In genomic region chr7:29119538-29119937, GRCh38 we compare ENCODE assay signal across 30 cellular contexts.
"Had no signal": no experiment of that assay in that cellular context is flagged by ENCODE, and none has a peak within 500 bp of the region (broad histone marks: within the 10 kb centered on the region; RNA-seq: fewer than 3 reads in every experiment).

No MANE protein-coding gene starts in this region.

- H3K27ac Mint-ChIP-seq: naive thymus-derived CD8-positive, alpha-beta T cell; natural killer cell treated with Interleukin-12 subunit alpha and Interleukin-12 subunit beta and Interleukin-15 and Interleukin-18, amount 100 ng/mL, for 72 hours; nephron progenitor cell; progenitor cell of endocrine pancreas; stimulated activated effector memory CD8-positive, alpha-beta T cell treated with anti-CD3 and anti-CD28 coated beads, Interleukin-12 subunit alpha, Interleukin-12 subunit beta, amount 100 ng/mL, for 72 hours; stimulated activated naive B cell treated with anti-CD40 and anti-IgM and Interleukin-4, amounts not matched to agents 10 μg/mL and 1 μg/mL and 100 μg/mL, for 72 hours; stimulated activated naive CD8-positive, alpha-beta T cell treated with anti-CD3 and anti-CD28 coated beads, Interleukin-15, Interleukin-2, amounts not matched to agents 100 ng/mL and 50 ng/mL, for 24 hours; type B pancreatic cell had no signal

- H3K36me3 Mint-ChIP-seq: naive thymus-derived CD8-positive, alpha-beta T cell; natural killer cell treated with Interleukin-12 subunit alpha and Interleukin-12 subunit beta and Interleukin-15 and Interleukin-18, amount 100 ng/mL, for 72 hours; stimulated activated effector memory CD8-positive, alpha-beta T cell treated with anti-CD3 and anti-CD28 coated beads, Interleukin-12 subunit alpha, Interleukin-12 subunit beta, amount 100 ng/mL, for 72 hours; stimulated activated naive B cell treated with anti-CD40 and anti-IgM and Interleukin-4, amounts not matched to agents 10 μg/mL and 1 μg/mL and 100 μg/mL, for 72 hours had no signal

- DNase-seq: naive thymus-derived CD8-positive, alpha-beta T cell; nephron progenitor cell; occipital lobe; ovary; posterior cingulate gyrus; psoas muscle; right cardiac atrium; right lobe of liver; sigmoid colon; small intestine; stimulated activated CD4-positive, alpha-beta T cell treated with anti-CD3 and anti-CD28 coated beads, Interleukin-15, amount 100 ng/mL, for 24 hours; stimulated activated CD4-positive, alpha-beta T cell treated with anti-CD3 and anti-CD28 coated beads, Interleukin-2, amount 100 ng/mL, for 24 hours; stimulated activated CD4-positive, alpha-beta T cell treated with anti-CD3 and anti-CD28 coated beads, Interleukin-2, amount 100 ng/mL, for 48 hours; stimulated activated CD4-positive, alpha-beta T cell treated with anti-CD3 and anti-CD28 coated beads, Interleukin-4, amount 100 ng/mL, for 24 hours; stimulated activated naive B cell treated with anti-CD40 and anti-IgM and Interleukin-4, amounts not matched to agents 10 μg/mL and 1 μg/mL and 100 μg/mL, for 72 hours; stimulated activated naive CD4-positive, alpha-beta T cell treated with Interleukin-2 at 50 U/mL for 16 hours; stomach; testis; tibial artery; transverse colon; upper lobe of right lung; uterus had no signal

- H3K9ac ChIP-seq: parathyroid adenoma had no signal

- H3K9me3 ChIP-seq: ovary, psoas muscle, sigmoid colon, stomach, suprapubic skin, testis, tibial artery, transverse colon, upper lobe of right lung, uterus had no signal

- H3K27me3 ChIP-seq: ovary, right lobe of liver, sigmoid colon, suprapubic skin, testis, transverse colon, upper lobe of right lung, uterus had no signal

- H3K36me3 ChIP-seq: ovary, right lobe of liver, sigmoid colon, stomach, suprapubic skin, tibial artery, transverse colon, upper lobe of right lung, uterus had no signal

- H3K27me3 Mint-ChIP-seq: progenitor cell of endocrine pancreas, type B pancreatic cell had no signal

- H3K4me1 ChIP-seq: parathyroid adenoma, right lobe of liver, sigmoid colon, tibial artery, transverse colon, uterus had no signal

- H3K79me2 ChIP-seq: parathyroid adenoma had no signal

- H3K9me3 Mint-ChIP-seq: naive thymus-derived CD8-positive, alpha-beta T cell; natural killer cell treated with Interleukin-12 subunit alpha and Interleukin-12 subunit beta and Interleukin-15 and Interleukin-18, amount 100 ng/mL, for 72 hours; nephron progenitor cell; neural crest cell; stimulated activated effector memory CD8-positive, alpha-beta T cell treated with anti-CD3 and anti-CD28 coated beads, Interleukin-12 subunit alpha, Interleukin-12 subunit beta, amount 100 ng/mL, for 72 hours; stimulated activated naive B cell treated with anti-CD40 and anti-IgM and Interleukin-4, amounts not matched to agents 10 μg/mL and 1 μg/mL and 100 μg/mL, for 72 hours; stimulated activated naive CD8-positive, alpha-beta T cell treated with anti-CD3 and anti-CD28 coated beads, Interleukin-15, Interleukin-2, amounts not matched to agents 100 ng/mL and 50 ng/mL, for 24 hours; type B pancreatic cell had no signal

- H3K27ac ChIP-seq: ovary, parathyroid adenoma, psoas muscle, right lobe of liver, sigmoid colon, stomach, suprapubic skin, testis, tibial artery, transverse colon, upper lobe of right lung, uterus had no signal

- H3K4me3 Mint-ChIP-seq: naive thymus-derived CD8-positive, alpha-beta T cell; natural killer cell treated with Interleukin-12 subunit alpha and Interleukin-12 subunit beta and Interleukin-15 and Interleukin-18, amount 100 ng/mL, for 72 hours; nephron progenitor cell; neural crest cell; stimulated activated effector memory CD8-positive, alpha-beta T cell treated with anti-CD3 and anti-CD28 coated beads, Interleukin-12 subunit alpha, Interleukin-12 subunit beta, amount 100 ng/mL, for 72 hours; stimulated activated naive B cell treated with anti-CD40 and anti-IgM and Interleukin-4, amounts not matched to agents 10 μg/mL and 1 μg/mL and 100 μg/mL, for 72 hours; stimulated activated naive CD8-positive, alpha-beta T cell treated with anti-CD3 and anti-CD28 coated beads, Interleukin-15, Interleukin-2, amounts not matched to agents 100 ng/mL and 50 ng/mL, for 24 hours; type B pancreatic cell had no signal

- H3K4me1 Mint-ChIP-seq: stimulated activated effector memory CD8-positive, alpha-beta T cell treated with anti-CD3 and anti-CD28 coated beads, Interleukin-12 subunit alpha, Interleukin-12 subunit beta, amount 100 ng/mL, for 72 hours; stimulated activated naive B cell treated with anti-CD40 and anti-IgM and Interleukin-4, amounts not matched to agents 10 μg/mL and 1 μg/mL and 100 μg/mL, for 72 hours had no signal

- H3K4me3 ChIP-seq: ovary, psoas muscle, right lobe of liver, sigmoid colon, stomach, suprapubic skin, testis, tibial artery, transverse colon, upper lobe of right lung, uterus had no signal
